In the genomic region with DNA sequence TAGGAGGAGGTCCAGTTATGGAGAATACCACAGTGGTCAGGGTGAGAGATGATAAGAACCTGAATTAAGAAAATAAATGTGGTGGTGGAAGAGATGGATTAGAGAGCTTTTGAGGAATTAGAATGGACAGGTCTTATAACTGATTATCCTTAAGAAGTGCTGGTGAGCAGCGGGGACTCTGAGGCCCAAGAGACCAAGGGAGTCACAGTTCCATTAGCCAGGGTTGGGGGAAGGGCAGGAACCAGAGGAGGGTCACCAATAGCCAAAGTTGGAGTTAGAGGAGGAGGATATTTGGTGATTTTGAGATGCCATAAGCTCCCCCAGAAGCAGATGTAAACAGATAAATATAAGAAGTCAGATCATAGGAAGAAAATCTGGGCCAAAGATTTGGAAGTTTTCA, we compare ENCODE assay signal across 5 cellular contexts.
"Had no signal": no experiment of that assay in that cellular context is flagged by ENCODE, and none has a peak within 500 bp of the region (broad histone marks: within the 10 kb centered on the region; RNA-seq: fewer than 3 reads in every experiment).

No MANE protein-coding gene starts in this region.

- H3K9ac ChIP-seq: GM23248 had no signal

- H3K4me1 Mint-ChIP-seq: H9 had no signal

- H2AFZ ChIP-seq: GM23248 had no signal

- H3K9me3 Mint-ChIP-seq: H9 had no signal

- H3K4me3 ChIP-seq: GM23248, K562 had no signal

- H3K27ac Mint-ChIP-seq: H9 had no signal

- H3K27ac ChIP-seq: GM23248 had no signal

- H3K4me3 Mint-ChIP-seq: H9 had no signal

- ATAC-seq: K562 had no signal

- DNase-seq: GM23248, H9, HCEC 1CT, IMR-90 had no signal
